8 cellular contexts compared by ENCODE assay signal in genomic region chr14:24146622-24146977, GRCh38.
DNase-seq lines count a peak whose midpoint lies in the region; ATAC-seq lines count a peak whose summit lies in the region.

No MANE protein-coding gene starts in this region.

- DNase-seq in NCI-H2029 (lab: John Stamatoyannopoulos, UW) (peak; percentile 97), T1000 (lab: John Stamatoyannopoulos, UW) (peak; percentile 92), astrocyte of the hippocampus (ENCODE audit: low read depth, low spot score) (peak; percentile 98), hippocampal formation (lab: John Stamatoyannopoulos, UW) (peak; percentile 81 to 84), retina (peak; percentile 95), cortex of kidney (lab: John Stamatoyannopoulos, UW) (no peak)

- peak; percentile 31 for ATAC-seq in GM18508 (IDR thresholded peaks at IDR 0.05; ENCODE audit: insufficient read depth, unreplicated experiment)
- ATAC-seq in HG03025 (IDR thresholded peaks at IDR 0.05; ENCODE audit: low FRiP score, unreplicated experiment): peak; percentile 61
